1 cellular context compared by ENCODE assay signal in the genomic region with DNA sequence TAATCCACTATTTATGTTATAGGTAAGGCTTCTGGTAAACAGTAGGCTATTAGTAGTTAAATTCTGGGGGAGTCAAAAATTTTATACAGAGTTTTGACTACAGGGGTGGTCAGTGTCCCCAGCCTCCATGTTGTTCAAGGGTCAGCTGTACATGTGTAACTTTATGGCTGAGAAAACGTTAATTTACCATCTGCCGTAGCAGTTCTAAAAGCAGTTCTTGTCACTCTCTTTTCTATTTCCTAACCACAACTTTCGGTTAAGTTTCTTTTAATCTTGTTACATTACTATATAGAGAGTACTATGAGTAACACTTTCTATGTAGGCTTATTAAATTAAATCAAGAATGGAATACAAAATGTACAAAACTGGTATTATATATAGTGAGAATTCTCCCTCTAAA.
TF ChIP-seq lines count a peak whose summit lies in the region.

No MANE protein-coding gene starts in this region.

TF ChIP-seq in GM12878, 131 proteins besides CTCF, POLR2A, EP300 and RAD21:
- TF ChIP-seq BCL11A (IDR thresholded peaks at IDR 0.05; ENCODE audit: low read depth, low read length) (no peak), NKRF (conservative IDR thresholded peaks at IDR 0.05) (no peak), ZNF622 (IDR thresholded peaks at IDR 0.05) (no peak), YBX1 (IDR thresholded peaks at IDR 0.05) (no peak), HSF1 (IDR thresholded peaks at IDR 0.05; ENCODE audit: low read depth, low read length) (no peak), BCL3 (IDR thresholded peaks at IDR 0.05; ENCODE audit: borderline replicate concordance, insufficient read depth, low read depth, low read length, poor library complexity, severe bottlenecking) (no peak), KAT2A (conservative IDR thresholded peaks at IDR 0.05; ENCODE audit: control insufficient read depth, low read depth, low read length) (no peak), ZNF217 (IDR thresholded peaks at IDR 0.05) (no peak), EGR1 (IDR thresholded peaks at IDR 0.05; ENCODE audit: borderline replicate concordance in 1 of 2, low read depth in 2 of 2, low read length in 2 of 2) (no peak), DPF2 (IDR thresholded peaks at IDR 0.05) (no peak), KLF5 (IDR thresholded peaks at IDR 0.05; ENCODE audit: partially characterized antibody) (no peak), SRF (IDR thresholded peaks at IDR 0.05; ENCODE audit: low read depth in 2 of 2, low read length in 2 of 2) (no peak)
